Comparison of ENCODE assay signal across 1 cellular context in the genomic region with DNA sequence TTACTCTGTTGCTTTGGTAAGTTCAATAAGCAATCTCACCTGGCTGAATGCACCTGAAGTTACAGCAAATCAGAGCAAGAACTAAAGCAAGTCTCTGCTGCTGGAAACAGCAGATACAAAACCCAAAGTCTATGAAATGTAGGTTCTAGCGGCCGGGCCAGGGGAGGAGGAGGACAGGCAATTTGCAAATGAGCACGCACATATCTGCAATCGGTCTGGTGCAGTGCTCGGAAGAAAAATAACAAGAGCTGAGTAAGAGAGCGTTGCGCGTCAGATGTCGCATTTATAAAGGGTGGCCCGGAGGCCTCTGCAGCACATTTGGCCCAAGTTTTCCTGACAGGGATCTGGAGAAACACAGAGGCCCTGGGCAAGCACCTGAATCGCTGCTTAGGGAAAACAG.
TF ChIP-seq lines count a peak whose summit lies in the region.

No MANE protein-coding gene starts in this region.

TF ChIP-seq in IMR-90, 13 proteins besides CTCF, POLR2A, EP300 and RAD21 (continued from another document):
- TF ChIP-seq, protein P1, sequence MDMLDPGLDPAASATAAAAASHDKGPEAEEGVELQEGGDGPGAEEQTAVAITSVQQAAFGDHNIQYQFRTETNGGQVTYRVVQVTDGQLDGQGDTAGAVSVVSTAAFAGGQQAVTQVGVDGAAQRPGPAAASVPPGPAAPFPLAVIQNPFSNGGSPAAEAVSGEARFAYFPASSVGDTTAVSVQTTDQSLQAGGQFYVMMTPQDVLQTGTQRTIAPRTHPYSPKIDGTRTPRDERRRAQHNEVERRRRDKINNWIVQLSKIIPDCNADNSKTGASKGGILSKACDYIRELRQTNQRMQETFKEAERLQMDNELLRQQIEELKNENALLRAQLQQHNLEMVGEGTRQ (IDR thresholded peaks at IDR 0.05; ENCODE audit: low read depth, low read length): no peak
- TF ChIP-seq, protein P2, sequence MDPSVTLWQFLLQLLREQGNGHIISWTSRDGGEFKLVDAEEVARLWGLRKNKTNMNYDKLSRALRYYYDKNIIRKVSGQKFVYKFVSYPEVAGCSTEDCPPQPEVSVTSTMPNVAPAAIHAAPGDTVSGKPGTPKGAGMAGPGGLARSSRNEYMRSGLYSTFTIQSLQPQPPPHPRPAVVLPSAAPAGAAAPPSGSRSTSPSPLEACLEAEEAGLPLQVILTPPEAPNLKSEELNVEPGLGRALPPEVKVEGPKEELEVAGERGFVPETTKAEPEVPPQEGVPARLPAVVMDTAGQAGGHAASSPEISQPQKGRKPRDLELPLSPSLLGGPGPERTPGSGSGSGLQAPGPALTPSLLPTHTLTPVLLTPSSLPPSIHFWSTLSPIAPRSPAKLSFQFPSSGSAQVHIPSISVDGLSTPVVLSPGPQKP (IDR thresholded peaks at IDR 0.05; ENCODE audit: borderline replicate concordance, low read depth, low read length): no peak
- TF ChIP-seq CHD1 (IDR thresholded peaks at IDR 0.05; ENCODE audit: low read depth, low read length) (no peak), CEBPB (IDR thresholded peaks at IDR 0.05; ENCODE audit: low read depth, low read length) (no peak), MAFK (IDR thresholded peaks at IDR 0.05; ENCODE audit: low read depth, low read length) (no peak), MAZ (IDR thresholded peaks at IDR 0.05; ENCODE audit: borderline replicate concordance, low read depth, low read length) (no peak), FOS (IDR thresholded peaks at IDR 0.05; ENCODE audit: low read depth, low read length) (no peak), SMC3 (IDR thresholded peaks at IDR 0.05; ENCODE audit: low read depth, low read length) (no peak), BHLHE40 (IDR thresholded peaks at IDR 0.05; ENCODE audit: low read depth, low read length) (no peak), RFX5 (IDR thresholded peaks at IDR 0.05; ENCODE audit: low read depth, low read length) (no peak), RCOR1 (IDR thresholded peaks at IDR 0.05; ENCODE audit: insufficient replicate concordance, low read length) (no peak)
